8 cellular contexts compared by ENCODE assay signal in genomic region chr20:57657537-57658446, GRCh38. TPM values are rescaled to one million over a fixed set of nuclear protein-coding genes. Genes with fewer than 3 reads are reported as not detected.
DNase-seq lines count a peak whose midpoint lies in the region; ATAC-seq and TF ChIP-seq lines count a peak whose summit lies in the region.

No MANE protein-coding gene starts in this region.

- TF ChIP-seq RAD21 in HCT116 (IDR thresholded peaks at IDR 0.05; ENCODE audit: low read depth), result no peak

- H3K79me2 ChIP-seq in HCT116 (ENCODE audit: insufficient read depth, low read length), result no peaks in the 10 kb centered on the region
- peaks cover 44% of the 10 kb centered on the region for H3K79me2 ChIP-seq in mesendoderm (ENCODE audit: control insufficient read depth, insufficient read depth, low read length)

- H3K36me3 ChIP-seq in HCT116 (ENCODE audit: control insufficient read depth in 1 of 2, insufficient read depth in 2 of 2, low read length in 2 of 2) (no peaks in the 10 kb centered on the region), mesendoderm (ENCODE audit: control insufficient read depth, insufficient read depth, low read length) (peaks cover 23% of the 10 kb centered on the region), BE2C (peaks cover 4% of the 10 kb centered on the region)

- TF ChIP-seq CTCF in HCT116 (IDR thresholded peaks at IDR 0.05 in 2 of 3, conservative IDR thresholded peaks at IDR 0.05 in 1 of 3; ENCODE audit: borderline replicate concordance in 1 of 3, insufficient read depth in 1 of 3, low read depth in 2 of 3, low read length in 2 of 3), result no peak
- no peak for TF ChIP-seq CTCF in foreskin keratinocyte (conservative IDR thresholded peaks at IDR 0.05)
- no peak for TF ChIP-seq CTCF in BE2C (IDR thresholded peaks at IDR 0.05; ENCODE audit: low read depth, low read length)

- RAD21 ChIA-PET in HCT116 (lab: Charles Lee; ENCODE audit: low non-redundant PET in 1 of 2, low total read pairs in 2 of 2, uncharacterized antibody in 2 of 2, unreplicated experiment in 2 of 2), result no interaction called here

- H3K9ac ChIP-seq in HCT116 (ENCODE audit: low read length) (no peak overlapping the region), mesendoderm (ENCODE audit: low read length) (no peak overlapping the region)

- no peak overlapping the region for H2AFZ ChIP-seq in HCT116 (ENCODE audit: low read depth, low read length, poor library complexity, severe bottlenecking)

- no peak for DNase-seq in HCT116 (ENCODE audit: low read depth, low spot score)
- DNase-seq in activated CD4-positive, alpha-beta T cell treated with anti-CD3 and anti-CD28 coated beads, Interleukin-2, amount 50 U/mL, for 48 hours, result peak; percentile 30 to 44
- peak; percentile 83 to 90 for DNase-seq in foreskin keratinocyte
- peak; percentile 10 to 13 for DNase-seq in stimulated activated CD4-positive, alpha-beta T cell treated with anti-CD3 and anti-CD28 coated beads, Interleukin-15, amount 100 ng/mL, for 48 hours (ENCODE audit: low read depth in 2 of 2)
- no peak for DNase-seq in NCI-H2107 treated with DMSO at 0.1 percent for 48 hours (lab: John Stamatoyannopoulos, UW; ENCODE audit: unreplicated experiment)
- no peak for DNase-seq in mesendoderm
- DNase-seq in DMS 273 (lab: John Stamatoyannopoulos, UW; ENCODE audit: unreplicated experiment), result no peak
- DNase-seq in BE2C, result no peak

- WGBS in mesendoderm (ENCODE audit: extremely low coverage, insufficient coverage, low lambda C conversion rate), result no CpG with 5 or more reads among the region's 36 CpGs

- intact Hi-C loops in HCT116 (cut with micrococcal nuclease), result no loop called here

- TF ChIP-seq POLR2A in HCT116 (IDR thresholded peaks at IDR 0.05; ENCODE audit: borderline replicate concordance, extremely low read depth, insufficient read depth, insufficient read length), result no peak

- BruUV-seq in HCT116 (replicated peaks; lab: Mats Ljungman, UMichigan), result no TSS peak

- no peaks in the 10 kb centered on the region for H4K20me1 ChIP-seq in HCT116 (ENCODE audit: insufficient read depth)

- H2BK15ac ChIP-seq in mesendoderm (replicated peaks; ENCODE audit: low read depth), result no peak overlapping the region

- H2BK120ac ChIP-seq in mesendoderm (ENCODE audit: low read depth, low read length), result no peak overlapping the region

- peaks cover 44% of the 10 kb centered on the region for H3K79me1 ChIP-seq in mesendoderm (ENCODE audit: low read length)

- no peak overlapping the region for H3K4ac ChIP-seq in mesendoderm (ENCODE audit: low read depth, low read length)

- H3K4me2 ChIP-seq in HCT116 (ENCODE audit: low read length) (no peak overlapping the region), mesendoderm (ENCODE audit: low read length) (no peak overlapping the region)

- H2AK5ac ChIP-seq in mesendoderm (ENCODE audit: low read length), result no peak overlapping the region

- H3K4me1 ChIP-seq in HCT116 (ENCODE audit: control insufficient read depth in 1 of 2, insufficient read depth in 2 of 2, low read length in 2 of 2) (no peaks in the 10 kb centered on the region), foreskin keratinocyte (peaks cover 7% of the 10 kb centered on the region), mesendoderm (ENCODE audit: control insufficient read depth, low read depth, low read length) (no peaks in the 10 kb centered on the region), BE2C (peaks cover 7% of the 10 kb centered on the region)

- POLR2A ChIA-PET in HCT116 (lab: Charles Lee), result no interaction called here

- H3K23ac ChIP-seq in mesendoderm (ENCODE audit: low read length), result no peak overlapping the region

- H3K56ac ChIP-seq in mesendoderm (ENCODE audit: low read length), result no peak overlapping the region

- no peak overlapping the region for H3K18ac ChIP-seq in mesendoderm (ENCODE audit: low read length)

- CTCF ChIA-PET in HCT116 (lab: Charles Lee), result no interaction called here

- no peaks in the 10 kb centered on the region; a peak in 1 of 4 replicates for H3K9me3 ChIP-seq in HCT116 (ENCODE audit: control insufficient read depth in 1 of 2, insufficient read depth in 1 of 2, low read depth in 1 of 2, low read length in 2 of 2)
- H3K9me3 ChIP-seq in BE2C, result no peaks in the 10 kb centered on the region

- no peaks in the 10 kb centered on the region for H3K9me2 ChIP-seq in HCT116 (ENCODE audit: insufficient read depth)

- no peak overlapping the region for H4K8ac ChIP-seq in mesendoderm (ENCODE audit: low read depth, low read length)

- no peak overlapping the region for H3K27ac ChIP-seq in HCT116 (ENCODE audit: low read depth, low read length)
- H3K27ac ChIP-seq in foreskin keratinocyte, result peak overlapping the region; percentile 2
- H3K27ac ChIP-seq in mesendoderm (ENCODE audit: low read depth, low read length), result no peak overlapping the region

- H4K5ac ChIP-seq in mesendoderm (ENCODE audit: low read length), result no peak overlapping the region

- H2BK5ac ChIP-seq in mesendoderm (ENCODE audit: low read length), result no peak overlapping the region

- H3K4me3 ChIP-seq in HCT116 (replicated peaks in 1 of 2; ENCODE audit: low read depth in 1 of 2, low read length in 2 of 2) (no peak overlapping the region), mesendoderm (ENCODE audit: low read length) (no peak overlapping the region), BE2C (ENCODE audit: low read depth, low read length) (no peak overlapping the region)

- ATAC-seq in HCT116, result no peak
- peak; percentile 83 for ATAC-seq in foreskin keratinocyte

- H3K27me3 ChIP-seq in HCT116 (ENCODE audit: insufficient read depth, low read length) (0 out of 2 replicates have a peak, but pooled peaks cover 5% of the 10 kb centered on the region), foreskin keratinocyte (no peaks in the 10 kb centered on the region), mesendoderm (ENCODE audit: insufficient read depth, low read length, poor library complexity) (no peaks in the 10 kb centered on the region), BE2C (no peaks in the 10 kb centered on the region)

TF ChIP-seq in HCT116, 20 proteins besides CTCF, POLR2A, EP300 and RAD21:
- peak; percentile 57 for TF ChIP-seq TCF7L2 (IDR thresholded peaks at IDR 0.05; ENCODE audit: borderline replicate concordance, extremely low read depth, insufficient read depth, insufficient read length)
- no peak for TF ChIP-seq ELF1 (IDR thresholded peaks at IDR 0.05; ENCODE audit: borderline replicate concordance, low read depth)

RNA-seq across cellular contexts. Expression of gene ZBP1, which starts 37.6 kb away (rescaled TPM):
- total RNA-seq in HCT116 (2021; ENCODE audit: unreplicated experiment), result not detected
- not detected in 2 replicates for polyA plus RNA-seq in HCT116 (2012)
- total RNA-seq in foreskin keratinocyte, result not detected in 2 replicates
- 0.08 TPM in 1 of 2 replicates, not detected in the other for polyA plus RNA-seq in foreskin keratinocyte
- polyA plus RNA-seq in mesendoderm (2013, experiment 1 of 2), result not detected
- polyA plus RNA-seq in mesendoderm (2013, experiment 2 of 2), result not detected
- not detected for polyA plus RNA-seq in BE2C (2012; ENCODE audit: insufficient read depth, insufficient read length, low read depth)

RNA-seq across cellular contexts. Expression of gene PMEPA1, which starts 52.0 kb away (rescaled TPM):
- total RNA-seq in HCT116 (2021; ENCODE audit: unreplicated experiment) (0.64 TPM), foreskin keratinocyte (50.3 and 171 TPM in 2 replicates)
- 1.1 and 2.3 TPM in 2 replicates for polyA plus RNA-seq in HCT116 (2012)
- 38.6 and 108 TPM in 2 replicates for polyA plus RNA-seq in foreskin keratinocyte
- polyA plus RNA-seq in mesendoderm (2013, experiment 1 of 2), result 52.6 TPM
- 52.5 TPM for polyA plus RNA-seq in mesendoderm (2013, experiment 2 of 2)
- polyA plus RNA-seq in BE2C (2012; ENCODE audit: insufficient read depth, insufficient read length, low read depth), result 6.3 TPM

Comparison
In these comparisons a context has a peak if more than half of its experiments do, and no peak if none do; other contexts are left out.
1. DNase-seq: peak in activated CD4-positive, alpha-beta T cell treated with anti-CD3 and anti-CD28 coated beads, Interleukin-2, amount 50 U/mL, for 48 hours (2 of 2), foreskin keratinocyte (2 of 2) and stimulated activated CD4-positive, alpha-beta T cell treated with anti-CD3 and anti-CD28 coated beads, Interleukin-15, amount 100 ng/mL, for 48 hours (2 of 2); none in HCT116 (single experiment), NCI-H2107 treated with DMSO at 0.1 percent for 48 hours (single experiment), mesendoderm (single experiment), DMS 273 (single experiment) and BE2C (single experiment).
2. RNA of gene PMEPA1, which starts 52.0 kb away (total RNA-seq): 50.3 to 171 TPM in foreskin keratinocyte; 0.64 TPM in HCT116 (single experiment); every median in the first group is over 10 times any median in the second.